13 cellular contexts compared by ENCODE assay signal in the genomic region with DNA sequence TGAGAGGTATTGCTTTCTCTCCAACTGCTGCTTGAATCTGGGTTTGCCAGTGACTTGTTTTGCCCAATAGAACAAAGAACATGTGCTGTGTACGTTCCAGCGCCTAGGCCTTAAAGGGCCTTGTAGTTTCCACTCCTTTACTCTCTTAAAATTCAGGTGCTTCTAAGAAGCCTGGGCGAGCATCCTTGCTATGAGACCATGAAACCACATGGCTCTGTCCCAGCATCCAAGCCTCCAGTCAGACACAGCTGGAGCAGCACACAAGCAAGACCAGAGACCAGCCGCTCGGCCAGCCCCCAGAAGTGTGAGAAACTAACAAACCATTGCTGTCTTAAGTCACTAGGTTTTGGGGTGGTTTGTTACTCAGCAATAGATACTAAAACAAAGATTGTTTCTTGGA. TPM values are rescaled to one million over a fixed set of nuclear protein-coding genes. Genes with fewer than 3 reads are reported as not detected.
DNase-seq lines count a peak whose midpoint lies in the region; ATAC-seq and TF ChIP-seq lines count a peak whose summit lies in the region.
"Had no signal": no experiment of that assay in that cellular context is flagged by ENCODE, and none has a peak within 500 bp of the region (broad histone marks: within the 10 kb centered on the region; RNA-seq: fewer than 3 reads in every experiment).

No MANE protein-coding gene starts in this region.

- H3K79me2 ChIP-seq in OCI-LY7 (ENCODE audit: insufficient read depth, low read depth, low read length): no peaks in the 10 kb centered on the region

- H2AFZ ChIP-seq in OCI-LY7 (ENCODE audit: low read length): peak overlapping the region; percentile 78

- H3K27ac Mint-ChIP-seq in stimulated activated effector memory CD8-positive, alpha-beta T cell treated with anti-CD3 and anti-CD28 coated beads, Interleukin-12 subunit alpha, Interleukin-12 subunit beta, amount 100 ng/mL, for 72 hours: peak overlapping the region; percentile 38
- H3K27ac Mint-ChIP-seq: activated naive CD4-positive, alpha-beta T cell treated with anti-CD3 and anti-CD28 coated beads for 36 hours; CD8-positive, alpha-beta T cell; T-helper 2 cell treated with Interferon-gamma antibody and Interleukin-4, amounts not matched to agents 5 μg/mL and 100 μg/mL, for 36 hours had no signal

- no peak overlapping the region for H3K4me3 Mint-ChIP-seq in stimulated activated effector memory CD8-positive, alpha-beta T cell treated with anti-CD3 and anti-CD28 coated beads, Interleukin-12 subunit alpha, Interleukin-12 subunit beta, amount 100 ng/mL, for 72 hours
- H3K4me3 Mint-ChIP-seq: activated naive CD4-positive, alpha-beta T cell treated with anti-CD3 and anti-CD28 coated beads for 36 hours; CD8-positive, alpha-beta T cell; T-helper 2 cell treated with Interferon-gamma antibody and Interleukin-4, amounts not matched to agents 5 μg/mL and 100 μg/mL, for 36 hours had no signal

- peaks cover 64% of the 10 kb centered on the region for H3K4me1 ChIP-seq in OCI-LY7 (ENCODE audit: insufficient read depth, low read length, poor library complexity, severe bottlenecking)

- H3K27ac ChIP-seq in OCI-LY7 (ENCODE audit: low read depth, low read length, poor library complexity, severe bottlenecking) (peak overlapping the region; percentile 99), layer of hippocampus (ENCODE audit: low read depth, low read length) (peak overlapping the region; percentile 65)

- in situ Hi-C loops in G401 (cut with HindIII; ENCODE audit: low sequenced_read_pairs): no loop called here

- no peak overlapping the region for H3K4me3 ChIP-seq in OCI-LY7 (ENCODE audit: low read depth, low read length, poor library complexity, severe bottlenecking)

- peaks cover 8% of the 10 kb centered on the region; the same call in 1 of the 2 replicates for H3K36me3 ChIP-seq in OCI-LY7 (ENCODE audit: insufficient read depth, low read length)

- peaks cover 9% of the 10 kb centered on the region for H3K36me3 Mint-ChIP-seq in stimulated activated effector memory CD8-positive, alpha-beta T cell treated with anti-CD3 and anti-CD28 coated beads, Interleukin-12 subunit alpha, Interleukin-12 subunit beta, amount 100 ng/mL, for 72 hours

- H3K9me2 ChIP-seq in OCI-LY7 (ENCODE audit: insufficient read depth, low read length): no peaks in the 10 kb centered on the region

- DNase-seq in G401 (ENCODE audit: low spot score) (peak; percentile 12), OCI-LY7 (ENCODE audit: low spot score) (no peak), NCI-H1092 treated with DMSO at 0.1 percent for 48 hours (lab: John Stamatoyannopoulos, UW) (no peak), NCI-H1930 (lab: John Stamatoyannopoulos, UW) (no peak), NCI-H1694 (lab: John Stamatoyannopoulos, UW) (no peak)
- no peak for DNase-seq in stimulated activated effector memory CD8-positive, alpha-beta T cell treated with anti-CD3 and anti-CD28 coated beads, Interleukin-12 subunit alpha, Interleukin-12 subunit beta, amount 100 ng/mL, for 72 hours (ENCODE audit: low spot score in 2 of 2)
- DNase-seq: activated naive CD4-positive, alpha-beta T cell treated with anti-CD3 and anti-CD28 coated beads for 36 hours; CD8-positive, alpha-beta T cell; NCI-H2081; retina had no signal

- H3K9me3 ChIP-seq in OCI-LY7 (ENCODE audit: low read length): no peaks in the 10 kb centered on the region

- no peaks in the 10 kb centered on the region for H4K20me1 ChIP-seq in OCI-LY7 (ENCODE audit: insufficient read depth, low read length)

- ATAC-seq in stimulated activated effector memory CD8-positive, alpha-beta T cell treated with anti-CD3 and anti-CD28 coated beads, Interleukin-12 subunit alpha, Interleukin-12 subunit beta, amount 100 ng/mL, for 72 hours: no peak
- no peak for ATAC-seq in HG02588 (IDR thresholded peaks at IDR 0.05; ENCODE audit: unreplicated experiment)
- ATAC-seq: CD8-positive, alpha-beta T cell had no signal

- intact Hi-C loops in OCI-LY7 (cut with micrococcal nuclease; ENCODE audit: unreplicated experiment): loop anchor here (2.0 to 10.0 kb wide), 3 partner anchors 14 to 280 kb away; a partner anchor contains a TSS

- no peaks in the 10 kb centered on the region for H3K27me3 ChIP-seq in layer of hippocampus (ENCODE audit: control insufficient read depth, insufficient read depth, low read length)

- peak overlapping the region; percentile 94 for H3K4me2 ChIP-seq in OCI-LY7 (ENCODE audit: low read length)

- no peak for TF ChIP-seq CTCF in OCI-LY7 (conservative IDR thresholded peaks at IDR 0.05; ENCODE audit: low read length)

- H3K4me1 Mint-ChIP-seq in stimulated activated effector memory CD8-positive, alpha-beta T cell treated with anti-CD3 and anti-CD28 coated beads, Interleukin-12 subunit alpha, Interleukin-12 subunit beta, amount 100 ng/mL, for 72 hours: peaks cover 37% of the 10 kb centered on the region

- H3K9me3 Mint-ChIP-seq in stimulated activated effector memory CD8-positive, alpha-beta T cell treated with anti-CD3 and anti-CD28 coated beads, Interleukin-12 subunit alpha, Interleukin-12 subunit beta, amount 100 ng/mL, for 72 hours: no peaks in the 10 kb centered on the region
- H3K9me3 Mint-ChIP-seq: activated naive CD4-positive, alpha-beta T cell treated with anti-CD3 and anti-CD28 coated beads for 36 hours; CD8-positive, alpha-beta T cell; T-helper 2 cell treated with Interferon-gamma antibody and Interleukin-4, amounts not matched to agents 5 μg/mL and 100 μg/mL, for 36 hours had no signal

- POLR2A ChIA-PET in OCI-LY7 (lab: Charles Lee): interaction anchor here (1.0 to 1.6 kb wide), 4 partner anchors 12 to 281 kb away, joined by 3 to 9 read pairs (median 4); partner anchors contain the start of gene PLEKHO1

- BruUV-seq in OCI-LY7 (replicated peaks; lab: Mats Ljungman, UMichigan): no TSS peak

- CTCF ChIA-PET in OCI-LY7 (lab: Charles Lee; ENCODE audit: unreplicated experiment): interaction anchor here (1.3 to 1.5 kb wide), 3 partner anchors 91 to 97 kb away, joined by 3 to 7 read pairs (median 3); no protein-coding TSS in a partner anchor

RNA-seq across cellular contexts. Expression of gene PLEKHO1, which starts 15.1 kb away (rescaled TPM):
- total RNA-seq in G401 (2014; rRNA removed; shearing (Covaris generic)): 42.9 and 45.6 TPM in 2 replicates
- total RNA-seq in OCI-LY7 (2014; rRNA removed; shearing (Covaris generic)): 122 and 127 TPM in 2 replicates
- total RNA-seq in OCI-LY7 (2022): 75.5 and 82.4 TPM in 2 replicates
